Comparison of ENCODE assay signal across 16 cellular contexts in the genomic region with DNA sequence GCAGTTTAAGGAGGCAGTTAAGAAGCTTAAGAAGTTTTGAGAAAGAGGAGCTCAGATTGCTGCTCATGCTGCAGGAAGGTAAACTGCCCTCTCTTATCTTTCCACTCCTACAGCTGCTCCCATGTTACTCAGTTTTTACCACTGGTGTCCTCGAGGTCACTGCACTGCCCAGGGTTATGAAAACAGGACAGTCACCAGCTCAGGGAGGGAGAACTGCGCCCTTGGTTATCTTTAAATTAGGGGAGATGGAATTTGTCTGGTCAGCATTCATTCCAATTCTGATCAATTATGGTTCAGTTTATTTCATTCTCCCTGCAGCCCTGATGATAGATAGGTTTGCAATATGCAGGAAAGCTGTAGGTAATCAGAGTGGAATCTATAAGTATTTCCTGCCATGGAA. TPM values are rescaled to one million over a fixed set of nuclear protein-coding genes. Genes with fewer than 3 reads are reported as not detected.
DNase-seq lines count a peak whose midpoint lies in the region; ATAC-seq and TF ChIP-seq lines count a peak whose summit lies in the region.
"Had no signal": no experiment of that assay in that cellular context is flagged by ENCODE, and none has a peak within 500 bp of the region (broad histone marks: within the 10 kb centered on the region; RNA-seq: fewer than 3 reads in every experiment).

No MANE protein-coding gene starts in this region.

- peaks cover 3% of the 10 kb centered on the region for H3K4me1 Mint-ChIP-seq in T-helper 2 cell treated with Interferon-gamma antibody and Interleukin-4, amounts not matched to agents 5 μg/mL and 100 μg/mL, for 36 hours (ENCODE audit: low read depth)
- peaks cover 16% of the 10 kb centered on the region for H3K4me1 Mint-ChIP-seq in HFFc6 (ENCODE audit: low read depth)
- H3K4me1 Mint-ChIP-seq: CD8-positive, alpha-beta memory T cell had no signal

- no peaks in the 10 kb centered on the region for H3F3A ChIP-seq in SK-N-SH (replicated peaks; ENCODE audit: insufficient read depth)

- H3K27ac ChIP-seq in SK-N-SH (ENCODE audit: low read depth in 2 of 2, low read length in 1 of 2) = no peak overlapping the region
- H3K27ac ChIP-seq in coronary artery = no peak overlapping the region
- peak overlapping the region in 1 of 2 donors; percentile 10 for H3K27ac ChIP-seq in liver (ENCODE audit: low read depth in 1 of 2, low read length in 2 of 2)
- H3K27ac ChIP-seq: 22Rv1, BLaER1 had no signal

- DNase-seq in SK-N-SH (no peak), coronary artery (ENCODE audit: low spot score) (peak; percentile 7), KG1 (lab: John Stamatoyannopoulos, UW) (no peak), NCI-H1048 (lab: John Stamatoyannopoulos, UW) (no peak), HFFc6 (no peak)
- DNase-seq in T-helper 2 cell treated with Interferon-gamma antibody and Interleukin-4, amounts not matched to agents 5 μg/mL and 100 μg/mL, for 36 hours (ENCODE audit: low spot score) = no peak
- DNase-seq: AML-193; Caco-2; CD8-positive, alpha-beta memory T cell; DND-41; GDM1; HCEC 1CT had no signal

- H4K20me1 ChIP-seq in SK-N-SH (ENCODE audit: insufficient read depth) = no peaks in the 10 kb centered on the region
- H4K20me1 ChIP-seq: BLaER1 had no signal

- H3K9ac ChIP-seq in SK-N-SH (no peak overlapping the region), liver (ENCODE audit: low read depth in 1 of 2, low read length in 2 of 2) (no peak overlapping the region)
- H3K9ac ChIP-seq: BLaER1 had no signal

- no peak overlapping the region for H3K27ac Mint-ChIP-seq in T-helper 2 cell treated with Interferon-gamma antibody and Interleukin-4, amounts not matched to agents 5 μg/mL and 100 μg/mL, for 36 hours
- H3K27ac Mint-ChIP-seq in HFFc6 = no peak overlapping the region
- H3K27ac Mint-ChIP-seq: CD8-positive, alpha-beta memory T cell had no signal

- 20% methylated on average over 2 of the region's 2 CpGs for WGBS in SK-N-SH (ENCODE audit: low lambda C conversion rate)
- 14% methylated on average over 2 of the region's 2 CpGs for WGBS in liver

- peak overlapping the region; percentile 22; the same call in 1 of the 2 replicates for H2AFZ ChIP-seq in SK-N-SH (ENCODE audit: low read depth)

- CTCF ChIA-PET in SK-N-SH (lab: Yijun Ruan, JAX) = no interaction called here

- H3K36me3 ChIP-seq in SK-N-SH (replicated peaks in 1 of 2; ENCODE audit: control insufficient read depth in 1 of 2, insufficient read depth in 2 of 2, low read length in 1 of 2) = no peaks in the 10 kb centered on the region
- no peaks in the 10 kb centered on the region for H3K36me3 ChIP-seq in liver (ENCODE audit: control insufficient read depth in 4 of 4, insufficient read depth in 3 of 4, low read depth in 1 of 4, low read length in 3 of 4)
- H3K36me3 ChIP-seq: BLaER1 had no signal

- H3K4me1 ChIP-seq in SK-N-SH (ENCODE audit: control insufficient read depth in 1 of 2, insufficient read depth in 2 of 2, low read depth in 1 of 2, low read length in 1 of 2) = no peaks in the 10 kb centered on the region
- peaks cover 4 to 18% (median 9%) of the 10 kb centered on the region in 4 donors for H3K4me1 ChIP-seq in liver (ENCODE audit: control insufficient read depth in 4 of 4, insufficient read depth in 4 of 4, low read length in 3 of 4)
- H3K4me1 ChIP-seq: BLaER1 had no signal

- TF ChIP-seq CTCF in SK-N-SH (IDR thresholded peaks at IDR 0.05) (no peak), coronary artery (IDR thresholded peaks at IDR 0.05) (no peak), liver (IDR thresholded peaks at IDR 0.05; ENCODE audit: low read depth, low read length, missing input control) (no peak), HFFc6 (IDR thresholded peaks at IDR 0.05) (no peak)

- H3K4me3 ChIP-seq in SK-N-SH (ENCODE audit: low read depth in 2 of 2, low read length in 1 of 2) = no peak overlapping the region
- no peak overlapping the region for H3K4me3 ChIP-seq in coronary artery
- no peak overlapping the region for H3K4me3 ChIP-seq in liver (ENCODE audit: low read depth in 1 of 3, low read length in 3 of 3)
- H3K4me3 ChIP-seq: BLaER1 had no signal

- no peak overlapping the region for H3K4me3 Mint-ChIP-seq in T-helper 2 cell treated with Interferon-gamma antibody and Interleukin-4, amounts not matched to agents 5 μg/mL and 100 μg/mL, for 36 hours
- H3K4me3 Mint-ChIP-seq in HFFc6 = no peak overlapping the region
- H3K4me3 Mint-ChIP-seq: CD8-positive, alpha-beta memory T cell had no signal

- POLR2A ChIA-PET in SK-N-SH (lab: Yijun Ruan, JAX) = no interaction called here

- no peak for TF ChIP-seq EP300 in SK-N-SH (IDR thresholded peaks at IDR 0.05; ENCODE audit: borderline replicate concordance in 1 of 2, low read depth in 1 of 2, low read length in 1 of 2)

- no peaks in the 10 kb centered on the region for H3K79me2 ChIP-seq in SK-N-SH (ENCODE audit: insufficient read depth)

- H3K36me3 Mint-ChIP-seq in T-helper 2 cell treated with Interferon-gamma antibody and Interleukin-4, amounts not matched to agents 5 μg/mL and 100 μg/mL, for 36 hours (ENCODE audit: low read depth) = no peaks in the 10 kb centered on the region
- no peaks in the 10 kb centered on the region for H3K36me3 Mint-ChIP-seq in HFFc6 (ENCODE audit: low read depth)
- H3K36me3 Mint-ChIP-seq: CD8-positive, alpha-beta memory T cell had no signal

- H3K9me3 Mint-ChIP-seq in T-helper 2 cell treated with Interferon-gamma antibody and Interleukin-4, amounts not matched to agents 5 μg/mL and 100 μg/mL, for 36 hours = no peaks in the 10 kb centered on the region
- H3K9me3 Mint-ChIP-seq in HFFc6 = no peaks in the 10 kb centered on the region
- H3K9me3 Mint-ChIP-seq: CD8-positive, alpha-beta memory T cell had no signal

- TF ChIP-seq RAD21 in SK-N-SH (IDR thresholded peaks at IDR 0.05; ENCODE audit: low read length) = no peak
- TF ChIP-seq RAD21 in liver (IDR thresholded peaks at IDR 0.05) = peak; percentile 47 to 53

- H3K27me3 Mint-ChIP-seq in T-helper 2 cell treated with Interferon-gamma antibody and Interleukin-4, amounts not matched to agents 5 μg/mL and 100 μg/mL, for 36 hours (ENCODE audit: low read depth) = peaks cover 9% of the 10 kb centered on the region
- H3K27me3 Mint-ChIP-seq in HFFc6 (ENCODE audit: insufficient read depth) = peaks cover 2% of the 10 kb centered on the region; the same call in 1 of the 2 replicates

- H3K27me3 ChIP-seq in SK-N-SH (ENCODE audit: insufficient read depth) (peaks cover 29% of the 10 kb centered on the region), liver (ENCODE audit: control insufficient read depth in 4 of 4, insufficient read depth in 4 of 4, low read length in 3 of 4) (no peaks in the 10 kb centered on the region)
- H3K27me3 ChIP-seq: BLaER1 had no signal

- no peaks in the 10 kb centered on the region for H3K9me2 ChIP-seq in SK-N-SH

- H3K4me2 ChIP-seq in SK-N-SH = no peak overlapping the region
- H3K4me2 ChIP-seq: BLaER1 had no signal

- ATAC-seq in SK-N-SH treated with all-trans-retinoic acid at 6 μM for 48 hours = no peak

- H3K9me3 ChIP-seq in SK-N-SH (no peaks in the 10 kb centered on the region), liver (ENCODE audit: control insufficient read depth in 4 of 4, low read length in 3 of 4) (no peaks in the 10 kb centered on the region)
- H3K9me3 ChIP-seq: BLaER1, Caco-2 had no signal

TF ChIP-seq in SK-N-SH, 30 proteins besides CTCF, POLR2A, EP300 and RAD21 (continues in another document):
- TF ChIP-seq TEAD4 (IDR thresholded peaks at IDR 0.05; ENCODE audit: borderline replicate concordance, insufficient read depth) (no peak), SMC3 (IDR thresholded peaks at IDR 0.05; ENCODE audit: low read depth, low read length) (no peak), RCOR1 (IDR thresholded peaks at IDR 0.05; ENCODE audit: low read length) (no peak), RFX5 (IDR thresholded peaks at IDR 0.05; ENCODE audit: low read length) (no peak), FOSL2 (IDR thresholded peaks at IDR 0.05; ENCODE audit: borderline replicate concordance, low read depth) (no peak), FOXM1 (IDR thresholded peaks at IDR 0.05; ENCODE audit: low read depth) (no peak), GATA2 (CRISPR knock-in tag; IDR thresholded peaks at IDR 0.05) (no peak), GABPA (IDR thresholded peaks at IDR 0.05; ENCODE audit: low read depth) (no peak), JUND (IDR thresholded peaks at IDR 0.05) (no peak)

TF ChIP-seq in liver, 16 proteins besides CTCF, POLR2A, EP300 and RAD21 (continues in another document):
- peak; percentile 40 for TF ChIP-seq FOXA2 (IDR thresholded peaks at IDR 0.05)
- TF ChIP-seq, protein P1, sequence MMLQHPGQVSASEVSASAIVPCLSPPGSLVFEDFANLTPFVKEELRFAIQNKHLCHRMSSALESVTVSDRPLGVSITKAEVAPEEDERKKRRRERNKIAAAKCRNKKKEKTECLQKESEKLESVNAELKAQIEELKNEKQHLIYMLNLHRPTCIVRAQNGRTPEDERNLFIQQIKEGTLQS (IDR thresholded peaks at IDR 0.05) = peak; percentile 27
- peak; percentile 16 for TF ChIP-seq FOXA1 (IDR thresholded peaks at IDR 0.05)
- no peak for TF ChIP-seq EGR1 (IDR thresholded peaks at IDR 0.05; ENCODE audit: low read depth in 2 of 2)
- peak; percentile 82 for TF ChIP-seq YY1 (IDR thresholded peaks at IDR 0.05)
- TF ChIP-seq, protein P2, sequence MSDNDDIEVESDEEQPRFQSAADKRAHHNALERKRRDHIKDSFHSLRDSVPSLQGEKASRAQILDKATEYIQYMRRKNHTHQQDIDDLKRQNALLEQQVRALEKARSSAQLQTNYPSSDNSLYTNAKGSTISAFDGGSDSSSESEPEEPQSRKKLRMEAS (IDR thresholded peaks at IDR 0.05) = peak; percentile 61
- peak; percentile 99 to 100 for TF ChIP-seq RXRA (IDR thresholded peaks at IDR 0.05)
- no peak for TF ChIP-seq TAF1 (conservative IDR thresholded peaks at IDR 0.05)

RNA-seq across cellular contexts. Expression of a gene that starts 10.8 kb away (rescaled TPM):
- polyA plus RNA-seq in SK-N-SH (2012; rRNA removed) = 2.0 and 3.2 TPM in 2 replicates
- polyA plus RNA-seq in SK-N-SH (2012; cell fraction: cytosol; rRNA removed) = 2.5 and 2.9 TPM in 2 replicates
- 3.7 and 5.5 TPM in 2 replicates for polyA plus RNA-seq in SK-N-SH (2012; cell fraction: nucleus; rRNA removed)
- 10 to 100 TPM in 1 of 2 donors, 1 to 10 TPM in 1; 7.0 to 63.3 TPM for total RNA-seq in liver
- polyA plus RNA-seq in liver = 10 to 100 TPM; 27.9 to 37.2 TPM
- 1 to 10 TPM; 2.2 to 4.3 (median 2.8) TPM for total RNA-seq in HFFc6 (2021; fragmentation: NEBNext Ultra II Directional; extraction: Animal tissue kit (Norgen Biotek cat#: 25700))
